ENCODE assay signal across 10 cellular contexts in genomic region chr14:65318636-65319506, GRCh38.
DNase-seq lines count a peak whose midpoint lies in the region; ATAC-seq lines count a peak whose summit lies in the region.
"Had no signal": no experiment of that assay in that cellular context is flagged by ENCODE, and none has a peak within 500 bp of the region (broad histone marks: within the 10 kb centered on the region; RNA-seq: fewer than 3 reads in every experiment).

No MANE protein-coding gene starts in this region.

- H3K4me3 ChIP-seq in GM08714 (ENCODE audit: low read length): peak overlapping the region; percentile 47; the same call in 1 of the 2 replicates
- H3K4me3 ChIP-seq: ascending aorta had no signal

- ATAC-seq in GM19328 (IDR thresholded peaks at IDR 0.05; ENCODE audit: unreplicated experiment) (peak; percentile 50), HG02938 (IDR thresholded peaks at IDR 0.05; ENCODE audit: unreplicated experiment) (peak; percentile 58), Right ventricle myocardium inferior (no peak)
- ATAC-seq: WTC11 had no signal

- intact Hi-C loops in Right ventricle myocardium inferior (cut with DNase I): no loop called here

- DNase-seq in RPMI8226 (peak; percentile 80), HCEC 1CT (no peak), Right ventricle myocardium inferior (ENCODE audit: missing footprints) (no peak), mucosa of gallbladder (ENCODE audit: low spot score) (no peak)
- no peak for DNase-seq in central memory CD4-positive, alpha-beta T cell
